Comparison of ENCODE assay signal across 29 cellular contexts in genomic region chr5:72407078-72407477, GRCh38.
"Had no signal": no experiment of that assay in that cellular context is flagged by ENCODE, and none has a peak within 500 bp of the region (broad histone marks: within the 10 kb centered on the region; RNA-seq: fewer than 3 reads in every experiment).

No MANE protein-coding gene starts in this region.

- H3K27me3 ChIP-seq: SJSA1 had no signal

- H3K9me3 ChIP-seq: SK-N-SH had no signal

- H3K36me3 ChIP-seq: SJSA1 had no signal

- H3K27ac ChIP-seq: KMS-11, PC-9, RWPE1, SJSA1 had no signal

- DNase-seq: Karpas-422, KBM-7, MM.1S, NCI-H1092, NCI-H1105, NCI-H1417 treated with DMSO at 0.1 percent for 48 hours, NCI-H1436 treated with DMSO at 0.1 percent for 48 hours, NCI-H1694 treated with DMSO at 0.1 percent for 48 hours, NCI-H187 treated with DMSO at 0.1 percent for 48 hours, NCI-H2029, NCI-H2081, NCI-H2171 treated with DMSO at 0.1 percent for 48 hours, NCI-H2227 treated with DMSO at 0.1 percent for 48 hours, NCI-H345, NCI-H446, NCI-H524, NCI-H526, NCI-H69, NCI-H748 treated with DMSO at 0.1 percent for 48 hours, NCI-H82, PC-9, SHP77, SIG-M5, SK-N-SH, SW 1271 had no signal

- ATAC-seq: Panc1 had no signal

- H3K4me3 ChIP-seq: PC-9, SJSA1 had no signal
